ENCODE assay signal across 2 cellular contexts in genomic region chr6:149098700-149099276, GRCh38.
TF ChIP-seq lines count a peak whose summit lies in the region.

No MANE protein-coding gene starts in this region.

TF ChIP-seq in HEK293, 187 proteins besides CTCF, POLR2A, EP300 and RAD21 (continued from another document and continues in another):
- TF ChIP-seq ZSCAN18 (tag by site-specific recombination; IDR thresholded peaks at IDR 0.05) = no peak
- no peak for TF ChIP-seq ZBTB44 (tag by site-specific recombination; IDR thresholded peaks at IDR 0.05)
- no peak for TF ChIP-seq ZNF354C (tag by site-specific recombination; IDR thresholded peaks at IDR 0.05; ENCODE audit: borderline replicate concordance, low read depth)
- no peak for TF ChIP-seq OVOL3 (tag by site-specific recombination; IDR thresholded peaks at IDR 0.05)
- TF ChIP-seq ZSCAN30 (tag by site-specific recombination; IDR thresholded peaks at IDR 0.05) = no peak
- TF ChIP-seq ZNF518A (tag by site-specific recombination; conservative IDR thresholded peaks at IDR 0.05; ENCODE audit: low read depth) = no peak
- TF ChIP-seq ZNF513 (tag by site-specific recombination; IDR thresholded peaks at IDR 0.05) = no peak
- no peak for TF ChIP-seq PRDM10 (tag by site-specific recombination; IDR thresholded peaks at IDR 0.05)
- TF ChIP-seq MEIS1 (CRISPR knock-in tag; IDR thresholded peaks at IDR 0.05; ENCODE audit: borderline replicate concordance) = no peak

TF ChIP-seq in K562, 482 proteins besides CTCF, POLR2A, EP300 and RAD21 (continued from another document):
- TF ChIP-seq ARID3A (IDR thresholded peaks at IDR 0.05; ENCODE audit: borderline replicate concordance, low read depth, low read length) (peak; percentile 42; the same call in 1 of the 2 replicates), TRIM24 (IDR thresholded peaks at IDR 0.05) (peak in 1 of 2 experiments; percentile 51; a peak in 1 of 4 replicates), ZNF280A (IDR thresholded peaks at IDR 0.05; ENCODE audit: low read depth, partially characterized antibody) (peak; percentile 81), SNRNP70 (optimal IDR thresholded peaks at IDR 0.05; ENCODE audit: low read depth, low read length) (no peak), ZNF280B (CRISPR knock-in tag; IDR thresholded peaks at IDR 0.05) (peak; percentile 32; the same call in 1 of the 2 replicates), CBX1 (IDR thresholded peaks at IDR 0.05; ENCODE audit: low read depth) (0 out of 2 replicates have a peak, but pooled peaks have one; percentile 39), CBX3 (IDR thresholded peaks at IDR 0.05; ENCODE audit: borderline replicate concordance in 1 of 2, low read length in 2 of 2) (peak in 1 of 2 experiments; percentile 98; a peak in 2 of 3 replicates), CBX5 (IDR thresholded peaks at IDR 0.05; ENCODE audit: borderline replicate concordance, low read depth) (peak; percentile 93), TRIM28 (IDR thresholded peaks at IDR 0.05) (peak; percentile 81; the same call in 1 of the 2 replicates)
